Comparison of ENCODE assay signal across 9 cellular contexts in genomic region chr5:88502179-88503064, GRCh38.
A peak's percentile ranks its signal among the peaks of the same experiment; 100 is the strongest.
DNase-seq lines count a peak whose midpoint lies in the region; ATAC-seq, FAIRE-seq and TF ChIP-seq lines count a peak whose summit lies in the region.
"Had no signal": no experiment of that assay in that cellular context is flagged by ENCODE, and none has a peak within 500 bp of the region (broad histone marks: within the 10 kb centered on the region; RNA-seq: fewer than 3 reads in every experiment).

No MANE protein-coding gene starts in this region.

- H3K27ac ChIP-seq in PC-3 (ENCODE audit: low read length) (no peak overlapping the region), H1 (ENCODE audit: low read depth, low read length) (no peak overlapping the region), sigmoid colon (peak overlapping the region in 2 of 4 donors; percentile 19 to 44)

- H3K36me3 ChIP-seq in PC-3 (ENCODE audit: low read depth, low read length): no peaks in the 10 kb centered on the region
- H3K36me3 ChIP-seq in H1 (ENCODE audit: control insufficient read depth in 2 of 4, insufficient read depth in 4 of 4, low read length in 3 of 4): no peaks in the 10 kb centered on the region
- no peaks in the 10 kb centered on the region for H3K36me3 ChIP-seq in sigmoid colon

- no peak overlapping the region for H4K8ac ChIP-seq in H1 (ENCODE audit: extremely low read depth, insufficient read depth, low read length)

- H3K4me1 ChIP-seq in PC-3 (ENCODE audit: insufficient read depth, low read length) (0 out of 2 replicates have a peak, but pooled peaks cover 8% of the 10 kb centered on the region), H1 (replicated peaks in 1 of 4; ENCODE audit: control insufficient read depth in 3 of 4, insufficient read depth in 4 of 4, low read length in 3 of 4) (no peaks in the 10 kb centered on the region; a peak in 1 of 7 replicates), sigmoid colon (peaks cover 0 to 7% (median 3%) of the 10 kb centered on the region in 4 donors)

- no TSS peak for BruUV-seq in PC-3 (replicated peaks; lab: Mats Ljungman, UMichigan)

- H3K4me3 ChIP-seq in PC-3 (ENCODE audit: low read length): peak overlapping the region; percentile 68
- H3K4me3 ChIP-seq in H1 (ENCODE audit: extremely low read depth in 1 of 4, insufficient read depth in 2 of 4, low read depth in 3 of 4, low read length in 4 of 4): no peak overlapping the region
- H3K4me3 ChIP-seq in sigmoid colon: peak overlapping the region; percentile 20 to 60 (median 46)

- no peaks in the 10 kb centered on the region for H3F3A ChIP-seq in PC-3 (ENCODE audit: low read length, unreplicated experiment)

- H3K79me1 ChIP-seq in H1 (ENCODE audit: low read depth, low read length): no peaks in the 10 kb centered on the region

- peak overlapping the region; percentile 84 for H3K4me2 ChIP-seq in PC-3 (ENCODE audit: low read length)
- no peak overlapping the region for H3K4me2 ChIP-seq in H1 (ENCODE audit: insufficient read depth in 1 of 2, low read depth in 2 of 2, low read length in 2 of 2)

- no peaks in the 10 kb centered on the region for H3K9me3 Mint-ChIP-seq in activated T-cell treated with anti-CD3 and anti-CD28 coated beads, Interleukin-2, amount 50 U/mL, for 24 hours
- H3K9me3 Mint-ChIP-seq in WTC11: no peaks in the 10 kb centered on the region

- no peak overlapping the region for H3K14ac ChIP-seq in H1 (ENCODE audit: insufficient read length)

- H3K9ac ChIP-seq in PC-3 (ENCODE audit: low read length) (0 out of 2 replicates have a peak overlapping the region, but pooled peaks have one; percentile 13), H1 (replicated peaks in 1 of 4; ENCODE audit: extremely low read depth in 1 of 4, low read depth in 3 of 4, low read length in 3 of 4) (no peak overlapping the region)

- H2BK120ac ChIP-seq in H1 (replicated peaks; ENCODE audit: low read depth, low read length): no peak overlapping the region

- H2AFZ ChIP-seq in PC-3 (ENCODE audit: low read length): peak overlapping the region; percentile 83
- H2AFZ ChIP-seq in H1 (ENCODE audit: low read length): peak overlapping the region; percentile 37; the same call in 1 of the 2 replicates

- TF ChIP-seq EP300 in H1 (IDR thresholded peaks at IDR 0.05; ENCODE audit: borderline replicate concordance in 1 of 2, low read depth in 2 of 2, low read length in 2 of 2) (no peak), sigmoid colon (IDR thresholded peaks at IDR 0.05) (no peak)

- no peaks in the 10 kb centered on the region for H3K36me3 Mint-ChIP-seq in activated T-cell treated with anti-CD3 and anti-CD28 coated beads, Interleukin-2, amount 50 U/mL, for 24 hours (ENCODE audit: low read depth)
- H3K36me3 Mint-ChIP-seq in WTC11: no peaks in the 10 kb centered on the region

- H3K4me1 Mint-ChIP-seq in activated T-cell treated with anti-CD3 and anti-CD28 coated beads, Interleukin-2, amount 50 U/mL, for 24 hours (ENCODE audit: low read depth): peaks cover 16% of the 10 kb centered on the region
- peaks cover 5% of the 10 kb centered on the region for H3K4me1 Mint-ChIP-seq in WTC11

- no peak overlapping the region for H2BK12ac ChIP-seq in H1 (ENCODE audit: low read depth, low read length)

- H3K27me3 Mint-ChIP-seq in activated T-cell treated with anti-CD3 and anti-CD28 coated beads, Interleukin-2, amount 50 U/mL, for 24 hours: no peaks in the 10 kb centered on the region
- H3K27me3 Mint-ChIP-seq in WTC11 (ENCODE audit: low read depth): no peaks in the 10 kb centered on the region

- TF ChIP-seq RAD21 in H1 (IDR thresholded peaks at IDR 0.05 in 1 of 2, conservative IDR thresholded peaks at IDR 0.05 in 1 of 2; ENCODE audit: low read depth in 2 of 2, low read length in 2 of 2): no peak

- no peaks in the 10 kb centered on the region for H3K27me3 ChIP-seq in PC-3 (ENCODE audit: low read length)
- no peaks in the 10 kb centered on the region for H3K27me3 ChIP-seq in H1 (replicated peaks in 1 of 4; ENCODE audit: control insufficient read depth in 3 of 4, extremely low read depth in 1 of 4, insufficient read depth in 3 of 4, low read length in 3 of 4)
- no peaks in the 10 kb centered on the region for H3K27me3 ChIP-seq in sigmoid colon

- no peak overlapping the region for H2BK20ac ChIP-seq in H1 (ENCODE audit: low read length)

- H3K4ac ChIP-seq in H1 (replicated peaks; ENCODE audit: insufficient read length, low read depth, low read length): no peak overlapping the region

- no peak overlapping the region for H4K91ac ChIP-seq in H1 (replicated peaks; ENCODE audit: insufficient read length, low read length)

- no peak overlapping the region for H2AK5ac ChIP-seq in H1 (ENCODE audit: low read depth, low read length)

- TF ChIP-seq CTCF in PC-3 (conservative IDR thresholded peaks at IDR 0.05; ENCODE audit: low read depth, low read length) (no peak), H1 (IDR thresholded peaks at IDR 0.05; ENCODE audit: control extremely low read depth in 1 of 3, insufficient read depth in 1 of 3, low read depth in 1 of 3, low read length in 3 of 3) (no peak), sigmoid colon (IDR thresholded peaks at IDR 0.05) (no peak), WTC11 (IDR thresholded peaks at IDR 0.05) (no peak)

- WGBS in H1 (ENCODE audit: extremely low coverage in 1 of 2, insufficient coverage in 1 of 2, insufficient read length in 1 of 2, insufficient replicate concordance in 2 of 2, low coverage in 1 of 2, low lambda C conversion rate in 2 of 2, missing lambda C conversion rate in 1 of 2), 2 experiments: 85% methylated on average over 6 of the region's 6 CpGs; no CpG with 5 or more reads in 1 of the 2 experiments
- 16 to 22% methylated on average over 6 of the region's 6 CpGs for WGBS in sigmoid colon, 2 donors

- H3K79me2 ChIP-seq in PC-3 (ENCODE audit: low read length) (no peaks in the 10 kb centered on the region), H1 (ENCODE audit: control insufficient read depth in 1 of 2, insufficient read depth in 2 of 2, low read length in 2 of 2) (no peaks in the 10 kb centered on the region)

- no peak for FAIRE-seq in H1 (lab: Jason Lieb, UNC)
- FAIRE-seq: colon had no signal

- H3K18ac ChIP-seq in H1 (ENCODE audit: extremely low read depth, low read length): no peak overlapping the region

- H3K23ac ChIP-seq in H1 (ENCODE audit: insufficient read length): no peak overlapping the region

- no peak overlapping the region for H2BK5ac ChIP-seq in H1 (ENCODE audit: low read depth, low read length)

- no peak overlapping the region for H4K5ac ChIP-seq in H1 (ENCODE audit: insufficient read length, low read depth, low read length)

- no peaks in the 10 kb centered on the region for H3K23me2 ChIP-seq in H1 (ENCODE audit: low read depth, low read length)

- H3K9me2 ChIP-seq in PC-3 (replicated peaks; ENCODE audit: low read length): no peaks in the 10 kb centered on the region

- no peak for DNase-seq in activated T-cell treated with anti-CD3 and anti-CD28 coated beads, Interleukin-2, amount 50 U/mL, for 24 hours
- no peak for DNase-seq in activated T-cell treated with anti-CD3 and anti-CD28 coated beads, Interleukin-2, amount 50 U/mL, for 48 hours
- DNase-seq in PC-3 (no peak), H1 (ENCODE audit: low read depth in 1 of 2, low spot score in 2 of 2) (no peak), sigmoid colon (no peak), WTC11 (ENCODE audit: low spot score) (no peak), NCI-H2196 (lab: John Stamatoyannopoulos, UW; ENCODE audit: unreplicated experiment) (no peak)

- TF ChIP-seq POLR2A in H1 (IDR thresholded peaks at IDR 0.05; ENCODE audit: control extremely low read depth in 1 of 2, low read depth in 2 of 2, low read length in 2 of 2) (no peak), sigmoid colon (IDR thresholded peaks at IDR 0.05) (no peak)

- H4K20me1 ChIP-seq in PC-3 (ENCODE audit: low read length): no peaks in the 10 kb centered on the region
- no peaks in the 10 kb centered on the region for H4K20me1 ChIP-seq in H1 (replicated peaks in 1 of 2; ENCODE audit: control insufficient read depth in 1 of 2, insufficient read depth in 2 of 2, low read length in 2 of 2)

- CTCF ChIA-PET in PC-3 (lab: Charles Lee): interaction anchor here (0.6 kb wide), 1 partner anchor 182 kb away, joined by 3 read pairs; no protein-coding TSS in a partner anchor
- CTCF ChIA-PET in H1 (lab: Charles Lee; ENCODE audit: partially characterized antibody): interaction anchor here (1.0 kb wide), 1 partner anchor 23 kb away, joined by 4 read pairs; no protein-coding TSS in a partner anchor
- CTCF ChIA-PET in WTC11 (lab: Charles Lee): no interaction called here

- peak overlapping the region; percentile 78 for H3K4me3 Mint-ChIP-seq in activated T-cell treated with anti-CD3 and anti-CD28 coated beads, Interleukin-2, amount 50 U/mL, for 24 hours
- no peak overlapping the region for H3K4me3 Mint-ChIP-seq in WTC11

- peak overlapping the region; percentile 81 for H3K27ac Mint-ChIP-seq in activated T-cell treated with anti-CD3 and anti-CD28 coated beads, Interleukin-2, amount 50 U/mL, for 24 hours
- no peak overlapping the region for H3K27ac Mint-ChIP-seq in WTC11

- peak; percentile 88 for ATAC-seq in HG02610 (IDR thresholded peaks at IDR 0.05; ENCODE audit: unreplicated experiment)
- ATAC-seq in PC-3: peak; percentile 72
- ATAC-seq in WTC11: no peak

- no peaks in the 10 kb centered on the region for H3K9me3 ChIP-seq in PC-3 (ENCODE audit: low read length)
- no peaks in the 10 kb centered on the region for H3K9me3 ChIP-seq in H1 (ENCODE audit: insufficient read depth in 2 of 2, low read depth in 1 of 2, low read length in 1 of 2)
- no peaks in the 10 kb centered on the region for H3K9me3 ChIP-seq in sigmoid colon

- no peak overlapping the region for H2BK15ac ChIP-seq in H1 (ENCODE audit: low read length)

- intact Hi-C loops in PC-3 (cut with micrococcal nuclease): no loop called here
- intact Hi-C loops in sigmoid colon (cut with DNase I): no loop called here

- H3K56ac ChIP-seq in H1 (replicated peaks; ENCODE audit: insufficient read length, low read depth, low read length): no peak overlapping the region

- POLR2A ChIA-PET in PC-3 (lab: Charles Lee; ENCODE audit: unreplicated experiment) (interaction anchor here (0.6 kb wide), 1 partner anchor 158 kb away, joined by 6 read pairs; no protein-coding TSS in a partner anchor), H1 (lab: Charles Lee; ENCODE audit: partially characterized antibody) (no interaction called here), WTC11 (lab: Charles Lee) (no interaction called here)

TF ChIP-seq in WTC11, 78 proteins besides CTCF, POLR2A, EP300 and RAD21 (continues in another document):
- TF ChIP-seq USF2 (CRISPR knock-in tag; IDR thresholded peaks at IDR 0.05) (no peak), RORB (CRISPR knock-in tag; IDR thresholded peaks at IDR 0.05) (no peak), ZNF671 (CRISPR knock-in tag; IDR thresholded peaks at IDR 0.05) (no peak), ZNF423 (CRISPR knock-in tag; IDR thresholded peaks at IDR 0.05) (no peak), HMGA2 (CRISPR knock-in tag; IDR thresholded peaks at IDR 0.05) (no peak)

Comparison
In these comparisons a context has a peak if more than half of its experiments do, and no peak if none do; other contexts are left out.
1. H3K4me3 ChIP-seq: peak in PC-3 (single experiment) and sigmoid colon (4 of 4); none in H1 (0 of 4).